In the genomic region with DNA sequence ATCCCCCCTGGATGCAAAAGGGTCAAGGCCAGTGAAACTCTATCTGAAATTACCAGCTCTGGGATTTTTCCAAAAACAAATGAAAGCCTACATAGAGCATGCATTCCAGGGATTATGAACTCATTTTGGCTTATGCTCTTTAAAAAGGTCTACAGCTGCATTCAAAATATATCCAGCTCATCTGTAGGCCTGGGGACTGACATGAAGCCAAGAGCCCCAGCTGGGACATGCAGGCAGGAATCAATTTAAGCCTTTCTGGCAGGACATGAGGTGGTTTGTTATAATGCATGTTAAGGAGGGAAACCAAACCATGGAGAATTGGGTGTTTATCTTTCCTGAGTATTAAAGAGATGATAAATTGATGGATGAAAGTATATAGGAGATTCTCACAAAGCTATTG, we compare ENCODE assay signal across 18 cellular contexts.
DNase-seq lines count a peak whose midpoint lies in the region; ATAC-seq and TF ChIP-seq lines count a peak whose summit lies in the region.
"Had no signal": no experiment of that assay in that cellular context is flagged by ENCODE, and none has a peak within 500 bp of the region (broad histone marks: within the 10 kb centered on the region; RNA-seq: fewer than 3 reads in every experiment).

No MANE protein-coding gene starts in this region.

- DNase-seq in AG09319 (ENCODE audit: extremely low read depth, low read depth) (peak; percentile 3), MG63 (peak; percentile 74), astrocyte of the spinal cord (ENCODE audit: low read depth, low spot score) (peak; percentile 62), glutamatergic neuron (peak; percentile 22), NCI-H128 (lab: John Stamatoyannopoulos, UW; ENCODE audit: unreplicated experiment) (no peak), stomach (no peak), MV-4-11 (lab: John Stamatoyannopoulos, UW) (no peak)
- DNase-seq: BE2C; CD8-positive, alpha-beta memory T cell; GM23248; NCI-H146; NCI-H2107; NCI-H226; Peyer's patch; Right ventricle myocardium superior had no signal

- no peaks in the 10 kb centered on the region for H3K4me1 ChIP-seq in stomach
- H3K4me1 ChIP-seq: BE2C, Peyer's patch had no signal

- H3K36me3 ChIP-seq in MG63 = no peaks in the 10 kb centered on the region
- no peaks in the 10 kb centered on the region for H3K36me3 ChIP-seq in stomach
- H3K36me3 ChIP-seq: BE2C, Peyer's patch had no signal

- H3K27ac Mint-ChIP-seq in glutamatergic neuron (ENCODE audit: unreplicated experiment) = peak overlapping the region; percentile 57
- H3K27ac Mint-ChIP-seq: CD8-positive, alpha-beta memory T cell; T-helper 1 cell treated with Interleukin-12 subunit alpha and Interleukin-12 subunit beta and Interleukin-4 antibody, amounts not matched to agents 30 μg/mL and 1 μg/mL, for 36 hours had no signal

- intact Hi-C loops in stomach (cut with DNase I; ENCODE audit: low total_unique reads) = no loop called here

- H3K27ac ChIP-seq in stomach = no peak overlapping the region
- H3K27ac ChIP-seq: GM23248, Peyer's patch had no signal

- H3K9me3 ChIP-seq in MG63 (no peaks in the 10 kb centered on the region), stomach (no peaks in the 10 kb centered on the region)
- H3K9me3 ChIP-seq: BE2C, Peyer's patch had no signal

- H3K27me3 Mint-ChIP-seq in glutamatergic neuron (ENCODE audit: unreplicated experiment) = peaks cover 3% of the 10 kb centered on the region

- H3K4me1 Mint-ChIP-seq in glutamatergic neuron (ENCODE audit: low read depth, unreplicated experiment) = peaks cover 14% of the 10 kb centered on the region
- H3K4me1 Mint-ChIP-seq: CD8-positive, alpha-beta memory T cell had no signal

- no peak for TF ChIP-seq POLR2A in stomach (IDR thresholded peaks at IDR 0.05)

- no peaks in the 10 kb centered on the region for H3K36me3 Mint-ChIP-seq in glutamatergic neuron (ENCODE audit: unreplicated experiment)
- H3K36me3 Mint-ChIP-seq: CD8-positive, alpha-beta memory T cell had no signal

- no peak for TF ChIP-seq CTCF in AG09319 (IDR thresholded peaks at IDR 0.05; ENCODE audit: low read depth, low read length)
- no peak for TF ChIP-seq CTCF in astrocyte of the spinal cord (IDR thresholded peaks at IDR 0.05; ENCODE audit: low read depth, low read length)
- TF ChIP-seq CTCF in glutamatergic neuron (IDR thresholded peaks at IDR 0.05; ENCODE audit: partially characterized antibody, unreplicated experiment) = no peak
- TF ChIP-seq CTCF in stomach (IDR thresholded peaks at IDR 0.05) = no peak

- H3K27me3 ChIP-seq in MG63 (no peaks in the 10 kb centered on the region), stomach (no peaks in the 10 kb centered on the region)
- H3K27me3 ChIP-seq: BE2C, Peyer's patch had no signal

- no peak for ATAC-seq in GM21360 (IDR thresholded peaks at IDR 0.05; ENCODE audit: unreplicated experiment)
- ATAC-seq: HepG2 had no signal

- in situ Hi-C loops in astrocyte of the spinal cord (cut with HindIII; ENCODE audit: low sequenced_read_pairs) = no loop called here

- no peak for TF ChIP-seq EP300 in stomach (IDR thresholded peaks at IDR 0.05)

- no peaks in the 10 kb centered on the region for H3K9me3 Mint-ChIP-seq in glutamatergic neuron (ENCODE audit: unreplicated experiment)
- H3K9me3 Mint-ChIP-seq: CD8-positive, alpha-beta memory T cell; T-helper 1 cell treated with Interleukin-12 subunit alpha and Interleukin-12 subunit beta and Interleukin-4 antibody, amounts not matched to agents 30 μg/mL and 1 μg/mL, for 36 hours had no signal

- H3K4me3 ChIP-seq in MG63 = no peak overlapping the region
- no peak overlapping the region for H3K4me3 ChIP-seq in astrocyte of the spinal cord (ENCODE audit: low read depth, low read length)
- H3K4me3 ChIP-seq in stomach = no peak overlapping the region
- H3K4me3 ChIP-seq: GM23248, Peyer's patch had no signal

- H3K4me3 Mint-ChIP-seq in glutamatergic neuron (ENCODE audit: unreplicated experiment) = no peak overlapping the region
- H3K4me3 Mint-ChIP-seq: CD8-positive, alpha-beta memory T cell; T-helper 1 cell treated with Interleukin-12 subunit alpha and Interleukin-12 subunit beta and Interleukin-4 antibody, amounts not matched to agents 30 μg/mL and 1 μg/mL, for 36 hours had no signal

Comparison
In these comparisons a context has a peak if more than half of its experiments do, and no peak if none do; other contexts are left out.
1. DNase-seq: peak in AG09319 (single experiment), MG63 (single experiment), astrocyte of the spinal cord (single experiment) and glutamatergic neuron (single experiment); none in NCI-H128 (single experiment), stomach (single experiment) and MV-4-11 (single experiment).